11 cellular contexts compared by ENCODE assay signal in the genomic region with DNA sequence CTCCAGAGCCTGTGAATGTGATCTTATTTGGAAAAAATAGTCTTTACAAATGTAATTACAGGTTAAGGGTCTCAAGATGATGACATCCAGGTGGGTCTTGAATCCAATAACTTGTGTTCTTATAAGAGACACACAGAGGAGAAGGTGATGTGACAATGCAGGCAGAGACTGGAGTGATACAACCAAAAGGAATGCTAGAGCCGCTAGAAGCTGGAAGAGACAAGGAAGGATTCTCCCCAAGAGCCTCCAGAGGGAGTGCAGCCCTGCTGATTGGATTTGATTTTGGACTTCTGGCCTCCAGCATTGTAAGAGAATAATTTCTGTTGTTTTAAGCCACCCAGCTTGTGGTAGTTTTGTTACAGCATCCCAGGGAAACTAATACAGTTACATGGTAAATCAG.
"Had no signal": no experiment of that assay in that cellular context is flagged by ENCODE, and none has a peak within 500 bp of the region (broad histone marks: within the 10 kb centered on the region; RNA-seq: fewer than 3 reads in every experiment).

No MANE protein-coding gene starts in this region.

- ATAC-seq: activated T-helper 17 cell treated with anti-CD3 and anti-CD28 coated beads, Interleukin-2, amount 50 U/mL, for 72 hours; effector memory CD8-positive, alpha-beta T cell; natural killer cell treated with Interleukin-12 subunit alpha and Interleukin-12 subunit beta and Interleukin-15 and Interleukin-18, amount 100 ng/mL, for 72 hours; stimulated activated naive CD8-positive, alpha-beta T cell treated with anti-CD3 and anti-CD28 coated beads, Interleukin-15, Interleukin-2, amounts not matched to agents 100 U/mL and 50 U/mL, for 24 hours had no signal

- DNase-seq: activated CD4-positive, CD25-positive, alpha-beta regulatory T cell treated with anti-CD3 and anti-CD28 coated beads, Interleukin-2, amount 50 U/mL, for 72 hours; activated naive CD4-positive, alpha-beta T cell treated with Interleukin-2 at 50 U/mL for 16 hours; aorta; dermis blood vessel endothelial cell; effector memory CD8-positive, alpha-beta T cell; left ventricle myocardium inferior; mesenchymal stem cell; stimulated activated naive CD8-positive, alpha-beta T cell treated with anti-CD3 and anti-CD28 coated beads, Interleukin-15, Interleukin-2, amounts not matched to agents 100 U/mL and 50 U/mL, for 24 hours; T-helper 9 cell had no signal
